16 cellular contexts compared by ENCODE assay signal in genomic region chr3:58074997-58075396, GRCh38.
DNase-seq lines count a peak whose midpoint lies in the region; ATAC-seq and TF ChIP-seq lines count a peak whose summit lies in the region.
"Had no signal": no experiment of that assay in that cellular context is flagged by ENCODE, and none has a peak within 500 bp of the region (broad histone marks: within the 10 kb centered on the region; RNA-seq: fewer than 3 reads in every experiment).

No MANE protein-coding gene starts in this region.

- no peaks in the 10 kb centered on the region for H3K9me3 Mint-ChIP-seq in T-helper 2 cell treated with Interferon-gamma antibody and Interleukin-4, amounts not matched to agents 5 μg/mL and 100 μg/mL, for 36 hours
- H3K9me3 Mint-ChIP-seq in naive thymus-derived CD8-positive, alpha-beta T cell: no peaks in the 10 kb centered on the region
- H3K9me3 Mint-ChIP-seq in stimulated activated naive CD8-positive, alpha-beta T cell treated with anti-CD3 and anti-CD28 coated beads, Interleukin-15, Interleukin-2, amounts not matched to agents 100 ng/mL and 50 ng/mL, for 24 hours: no peaks in the 10 kb centered on the region
- H3K9me3 Mint-ChIP-seq: activated T-helper 1 cell treated with anti-CD3 and anti-CD28 coated beads, Interleukin-12 subunit alpha, Interleukin-12 subunit beta, Interleukin-2, Interleukin-4 antibody, amounts not matched to agents 30 ng/mL and 10 ng/mL and 1 ng/mL, durations not matched to agents 14 hours and 24 hours and 36 hours; HFFc6 had no signal

- H3K27me3 Mint-ChIP-seq in T-helper 2 cell treated with Interferon-gamma antibody and Interleukin-4, amounts not matched to agents 5 μg/mL and 100 μg/mL, for 36 hours (ENCODE audit: low read depth): no peaks in the 10 kb centered on the region
- H3K27me3 Mint-ChIP-seq in naive thymus-derived CD8-positive, alpha-beta T cell: no peaks in the 10 kb centered on the region
- no peaks in the 10 kb centered on the region for H3K27me3 Mint-ChIP-seq in stimulated activated naive CD8-positive, alpha-beta T cell treated with anti-CD3 and anti-CD28 coated beads, Interleukin-15, Interleukin-2, amounts not matched to agents 100 ng/mL and 50 ng/mL, for 24 hours
- H3K27me3 Mint-ChIP-seq: naive B cell had no signal

- H3K27me3 ChIP-seq in hepatocyte: no peaks in the 10 kb centered on the region
- H3K27me3 ChIP-seq: brain microvascular endothelial cell had no signal

- peaks cover 17% of the 10 kb centered on the region for H3K36me3 Mint-ChIP-seq in T-helper 2 cell treated with Interferon-gamma antibody and Interleukin-4, amounts not matched to agents 5 μg/mL and 100 μg/mL, for 36 hours (ENCODE audit: low read depth)
- H3K36me3 Mint-ChIP-seq in naive thymus-derived CD8-positive, alpha-beta T cell: peaks cover 9 to 37% (median 14%) of the 10 kb centered on the region in 3 donors
- H3K36me3 Mint-ChIP-seq in stimulated activated naive CD8-positive, alpha-beta T cell treated with anti-CD3 and anti-CD28 coated beads, Interleukin-15, Interleukin-2, amounts not matched to agents 100 ng/mL and 50 ng/mL, for 24 hours (ENCODE audit: low read depth): peaks cover 17% of the 10 kb centered on the region

- ATAC-seq in naive thymus-derived CD8-positive, alpha-beta T cell: peak; percentile 87 to 96
- ATAC-seq: left ventricle myocardium superior had no signal

- H3K4me3 Mint-ChIP-seq in T-helper 2 cell treated with Interferon-gamma antibody and Interleukin-4, amounts not matched to agents 5 μg/mL and 100 μg/mL, for 36 hours: no peak overlapping the region
- peak overlapping the region; percentile 26 to 76 (median 60) for H3K4me3 Mint-ChIP-seq in naive thymus-derived CD8-positive, alpha-beta T cell
- no peak overlapping the region for H3K4me3 Mint-ChIP-seq in stimulated activated naive CD8-positive, alpha-beta T cell treated with anti-CD3 and anti-CD28 coated beads, Interleukin-15, Interleukin-2, amounts not matched to agents 100 ng/mL and 50 ng/mL, for 24 hours
- H3K4me3 Mint-ChIP-seq: HFFc6 had no signal

- peak; percentile 7 for DNase-seq in activated CD8-positive, alpha-beta memory T cell treated with anti-CD3 and anti-CD28 coated beads, Interleukin-2, amount 50 U/mL, for 24 hours (ENCODE audit: extremely low read depth)
- no peak for DNase-seq in activated CD8-positive, alpha-beta memory T cell treated with anti-CD3 and anti-CD28 coated beads, Interleukin-2, amount 50 U/mL, for 48 hours
- peak; percentile 17 for DNase-seq in T-helper 2 cell treated with Interferon-gamma antibody and Interleukin-4, amounts not matched to agents 5 μg/mL and 100 μg/mL, for 36 hours (ENCODE audit: low spot score)
- DNase-seq in naive thymus-derived CD8-positive, alpha-beta T cell: peak in 7 of 10 donors; percentile 19 to 75 (median 43)
- DNase-seq in NCI-H1417 (lab: John Stamatoyannopoulos, UW) (no peak), hepatocyte (ENCODE audit: low spot score) (no peak), inferior parietal cortex (ENCODE audit: extremely low spot score) (no peak)
- DNase-seq: brain microvascular endothelial cell; effector CD4-positive, alpha-beta T cell; HFFc6; left ventricle myocardium superior; NCI-H2081 treated with DMSO at 0.1 percent for 48 hours; Right ventricle myocardium superior had no signal

- H3K27ac Mint-ChIP-seq in T-helper 2 cell treated with Interferon-gamma antibody and Interleukin-4, amounts not matched to agents 5 μg/mL and 100 μg/mL, for 36 hours: no peak overlapping the region
- peak overlapping the region in 8 of 10 donors; percentile 17 to 77 (median 58) for H3K27ac Mint-ChIP-seq in naive thymus-derived CD8-positive, alpha-beta T cell
- H3K27ac Mint-ChIP-seq in stimulated activated naive CD8-positive, alpha-beta T cell treated with anti-CD3 and anti-CD28 coated beads, Interleukin-15, Interleukin-2, amounts not matched to agents 100 ng/mL and 50 ng/mL, for 24 hours: peak overlapping the region; percentile 0

- H2AFZ ChIP-seq in hepatocyte: no peak overlapping the region

- no peak for TF ChIP-seq CTCF in hepatocyte (IDR thresholded peaks at IDR 0.05; ENCODE audit: poor library complexity)

- peaks cover 95% of the 10 kb centered on the region for H3K79me2 ChIP-seq in hepatocyte

- H3K9me2 ChIP-seq in hepatocyte (replicated peaks; ENCODE audit: insufficient read depth): no peaks in the 10 kb centered on the region

- H3K4me2 ChIP-seq in hepatocyte: no peak overlapping the region

- H3K4me1 Mint-ChIP-seq in T-helper 2 cell treated with Interferon-gamma antibody and Interleukin-4, amounts not matched to agents 5 μg/mL and 100 μg/mL, for 36 hours (ENCODE audit: low read depth): peaks cover 21% of the 10 kb centered on the region
- peaks cover 33 to 62% (median 44%) of the 10 kb centered on the region in 4 donors for H3K4me1 Mint-ChIP-seq in naive thymus-derived CD8-positive, alpha-beta T cell
- peaks cover 41% of the 10 kb centered on the region for H3K4me1 Mint-ChIP-seq in stimulated activated naive CD8-positive, alpha-beta T cell treated with anti-CD3 and anti-CD28 coated beads, Interleukin-15, Interleukin-2, amounts not matched to agents 100 ng/mL and 50 ng/mL, for 24 hours (ENCODE audit: low read depth)

- no peaks in the 10 kb centered on the region for H3K9me3 ChIP-seq in hepatocyte (ENCODE audit: low read depth)

- no peak overlapping the region for H3K4me3 ChIP-seq in hepatocyte

- H3K27ac ChIP-seq in hepatocyte: no peak overlapping the region
- H3K27ac ChIP-seq: brain microvascular endothelial cell had no signal

- WGBS in hepatocyte (ENCODE audit: low lambda C conversion rate, missing lambda C conversion rate): 86% methylated on average over 2 of the region's 2 CpGs

- POLR2A ChIA-PET in naive thymus-derived CD8-positive, alpha-beta T cell (lab: Charles Lee): interaction anchor here (0.5 to 2.4 kb wide), 4 partner anchors 15 to 554 kb away, joined by 3 to 7 read pairs (median 4); no protein-coding TSS in a partner anchor

- H3K4me1 ChIP-seq in hepatocyte (ENCODE audit: insufficient read depth): peaks cover 22% of the 10 kb centered on the region

- H4K20me1 ChIP-seq in hepatocyte (ENCODE audit: insufficient read depth, poor library complexity, severe bottlenecking): peaks cover 3% of the 10 kb centered on the region

- peaks cover 6% of the 10 kb centered on the region for H3K36me3 ChIP-seq in hepatocyte (replicated peaks; ENCODE audit: insufficient read depth, low read depth)

Comparison
In these comparisons a context has a peak if more than half of its experiments do, and no peak if none do; other contexts are left out.
1. DNase-seq: peak in activated CD8-positive, alpha-beta memory T cell treated with anti-CD3 and anti-CD28 coated beads, Interleukin-2, amount 50 U/mL, for 24 hours (single experiment), T-helper 2 cell treated with Interferon-gamma antibody and Interleukin-4, amounts not matched to agents 5 μg/mL and 100 μg/mL, for 36 hours (single experiment) and naive thymus-derived CD8-positive, alpha-beta T cell (7 of 10); none in activated CD8-positive, alpha-beta memory T cell treated with anti-CD3 and anti-CD28 coated beads, Interleukin-2, amount 50 U/mL, for 48 hours (single experiment), NCI-H1417 (0 of 3), hepatocyte (single experiment) and inferior parietal cortex (single experiment).
2. H3K4me3 Mint-ChIP-seq: peak in naive thymus-derived CD8-positive, alpha-beta T cell (10 of 10); none in T-helper 2 cell treated with Interferon-gamma antibody and Interleukin-4, amounts not matched to agents 5 μg/mL and 100 μg/mL, for 36 hours (single experiment) and stimulated activated naive CD8-positive, alpha-beta T cell treated with anti-CD3 and anti-CD28 coated beads, Interleukin-15, Interleukin-2, amounts not matched to agents 100 ng/mL and 50 ng/mL, for 24 hours (single experiment).